ENCODE assay signal across 16 cellular contexts in genomic region chr12:53505555-53506449, GRCh38. TPM values are rescaled to one million over a fixed set of nuclear protein-coding genes. Genes with fewer than 3 reads are reported as not detected.
DNase-seq lines count a peak whose midpoint lies in the region; ATAC-seq and TF ChIP-seq lines count a peak whose summit lies in the region.
"Had no signal": no experiment of that assay in that cellular context is flagged by ENCODE, and none has a peak within 500 bp of the region (broad histone marks: within the 10 kb centered on the region; RNA-seq: fewer than 3 reads in every experiment).

No MANE protein-coding gene starts in this region.

- no peak overlapping the region for H3K4me3 ChIP-seq in subcutaneous abdominal adipose tissue (ENCODE audit: low read depth in 1 of 5, low read length in 5 of 5)
- H3K4me3 ChIP-seq: heart left ventricle had no signal

- peaks cover 0 to 53% (median 44%) of the 10 kb centered on the region in 5 donors for H3K36me3 ChIP-seq in subcutaneous abdominal adipose tissue (ENCODE audit: control insufficient read depth in 5 of 5, insufficient read depth in 5 of 5, low read length in 5 of 5)

- peak overlapping the region; percentile 79 for H3K27ac Mint-ChIP-seq in HFFc6
- H3K27ac Mint-ChIP-seq in activated T-helper 17 cell treated with anti-CD3 and anti-CD28 coated beads, Interleukin-2, amount 50 U/mL, for 72 hours = peak overlapping the region; percentile 62
- H3K27ac Mint-ChIP-seq: effector memory CD8-positive, alpha-beta T cell had no signal

- H3K27me3 ChIP-seq in subcutaneous abdominal adipose tissue (ENCODE audit: control insufficient read depth in 5 of 5, insufficient read depth in 4 of 5, low read length in 5 of 5) = no peaks in the 10 kb centered on the region
- H3K27me3 ChIP-seq: heart left ventricle had no signal

- H3K9ac ChIP-seq in subcutaneous abdominal adipose tissue (ENCODE audit: low read length in 5 of 5) = peak overlapping the region in 2 of 5 donors; percentile 56 to 71

- H3K9me3 ChIP-seq in subcutaneous abdominal adipose tissue (ENCODE audit: control insufficient read depth in 5 of 5, low read length in 5 of 5) = no peaks in the 10 kb centered on the region
- H3K9me3 ChIP-seq: heart left ventricle had no signal

- ATAC-seq in activated T-helper 17 cell treated with anti-CD3 and anti-CD28 coated beads, Interleukin-2, amount 50 U/mL, for 72 hours (replicated peaks) = no peak
- ATAC-seq in HG03039 (IDR thresholded peaks at IDR 0.05; ENCODE audit: unreplicated experiment) = no peak
- ATAC-seq in HG03135 (IDR thresholded peaks at IDR 0.05; ENCODE audit: unreplicated experiment) = no peak
- ATAC-seq: effector memory CD8-positive, alpha-beta T cell; HCT116; heart left ventricle; right cardiac atrium; stimulated activated naive CD8-positive, alpha-beta T cell treated with anti-CD3 and anti-CD28 coated beads, Interleukin-15, amount 100 ng/mL, for 72 hours had no signal

- peak overlapping the region; percentile 29 for H3K27ac ChIP-seq in subcutaneous abdominal adipose tissue (ENCODE audit: low read depth, low read length)

- TF ChIP-seq CTCF in HFFc6 (IDR thresholded peaks at IDR 0.05) = no peak

- peaks cover 8 to 44% (median 39%) of the 10 kb centered on the region in 5 donors for H3K4me1 ChIP-seq in subcutaneous abdominal adipose tissue (ENCODE audit: control insufficient read depth in 5 of 5, insufficient read depth in 5 of 5, low read length in 5 of 5)

- H3K27me3 Mint-ChIP-seq in HFFc6 (ENCODE audit: insufficient read depth) = peaks cover 5% of the 10 kb centered on the region
- H3K27me3 Mint-ChIP-seq in activated T-helper 17 cell treated with anti-CD3 and anti-CD28 coated beads, Interleukin-2, amount 50 U/mL, for 72 hours = no peaks in the 10 kb centered on the region
- H3K27me3 Mint-ChIP-seq: effector memory CD8-positive, alpha-beta T cell; naive B cell; stimulated activated naive CD8-positive, alpha-beta T cell treated with anti-CD3 and anti-CD28 coated beads, Interleukin-15, amount 100 ng/mL, for 72 hours had no signal

- peaks cover 15% of the 10 kb centered on the region for H3K36me3 Mint-ChIP-seq in HFFc6 (ENCODE audit: low read depth)
- peaks cover 33% of the 10 kb centered on the region for H3K36me3 Mint-ChIP-seq in activated T-helper 17 cell treated with anti-CD3 and anti-CD28 coated beads, Interleukin-2, amount 50 U/mL, for 72 hours (ENCODE audit: low read depth)

- H3K4me1 Mint-ChIP-seq in HFFc6 (ENCODE audit: low read depth) = peaks cover 38% of the 10 kb centered on the region
- H3K4me1 Mint-ChIP-seq in activated T-helper 17 cell treated with anti-CD3 and anti-CD28 coated beads, Interleukin-2, amount 50 U/mL, for 72 hours = peaks cover 10% of the 10 kb centered on the region

- H3K9me3 Mint-ChIP-seq in HFFc6 = no peaks in the 10 kb centered on the region
- H3K9me3 Mint-ChIP-seq in activated T-helper 17 cell treated with anti-CD3 and anti-CD28 coated beads, Interleukin-2, amount 50 U/mL, for 72 hours = no peaks in the 10 kb centered on the region
- H3K9me3 Mint-ChIP-seq: effector memory CD8-positive, alpha-beta T cell; naive B cell; stimulated activated naive CD8-positive, alpha-beta T cell treated with anti-CD3 and anti-CD28 coated beads, Interleukin-15, amount 100 ng/mL, for 72 hours had no signal

- DNase-seq in HFFc6 (peak; percentile 39), islet precursor cell (peak; percentile 56), NCI-H510A treated with DMSO at 0.1 percent for 48 hours (lab: John Stamatoyannopoulos, UW) (no peak)
- DNase-seq: activated T-cell treated with anti-CD3 and anti-CD28 coated beads, Interleukin-2, amount 50 U/mL, for 1 hour; COR-L47; effector memory CD8-positive, alpha-beta T cell; heart left ventricle; naive B cell; NCI-H2227 treated with DMSO at 0.1 percent for 48 hours; stimulated activated naive CD8-positive, alpha-beta T cell treated with anti-CD3 and anti-CD28 coated beads, Interleukin-15, amount 100 ng/mL, for 72 hours had no signal

- H3K4me3 Mint-ChIP-seq in HFFc6 = no peak overlapping the region
- H3K4me3 Mint-ChIP-seq in activated T-helper 17 cell treated with anti-CD3 and anti-CD28 coated beads, Interleukin-2, amount 50 U/mL, for 72 hours = no peak overlapping the region
- H3K4me3 Mint-ChIP-seq: effector memory CD8-positive, alpha-beta T cell had no signal

RNA-seq across cellular contexts. Expression of gene NPFF, which starts 1.5 kb away (rescaled TPM):
- total RNA-seq in HFFc6 (2021; fragmentation: NEBNext Ultra II Directional; extraction: Animal tissue kit (Norgen Biotek cat#: 25700)) = not detected
- total RNA-seq in activated T-helper 17 cell treated with anti-CD3 and anti-CD28 coated beads, Interleukin-2, amount 50 U/mL, for 72 hours = not detected
- total RNA-seq: heart left ventricle, right cardiac atrium had no signal

RNA-seq across cellular contexts. Expression of gene TARBP2, which starts 4.7 kb away (rescaled TPM):
- 10 to 100 TPM; 35.1 to 41.7 (median 37.1) TPM for total RNA-seq in HFFc6 (2021; fragmentation: NEBNext Ultra II Directional; extraction: Animal tissue kit (Norgen Biotek cat#: 25700))
- total RNA-seq in activated T-helper 17 cell treated with anti-CD3 and anti-CD28 coated beads, Interleukin-2, amount 50 U/mL, for 72 hours = 10 to 100 TPM; 21.7 to 44.0 TPM

RNA-seq across cellular contexts. Expression of gene MAP3K12, which starts 6.5 kb away (rescaled TPM):
- total RNA-seq in HFFc6 (2021; fragmentation: NEBNext Ultra II Directional; extraction: Animal tissue kit (Norgen Biotek cat#: 25700)) = 10 to 100 TPM; 21.2 to 26.5 (median 23.5) TPM
- 10 to 100 TPM; 18.2 to 20.4 TPM for total RNA-seq in activated T-helper 17 cell treated with anti-CD3 and anti-CD28 coated beads, Interleukin-2, amount 50 U/mL, for 72 hours

RNA-seq across cellular contexts. Expression of gene PCBP2, which starts 53.9 kb away (rescaled TPM):
- 100 to 1,000 TPM; 763 to 969 (median 874) TPM for total RNA-seq in HFFc6 (2021; fragmentation: NEBNext Ultra II Directional; extraction: Animal tissue kit (Norgen Biotek cat#: 25700))
- total RNA-seq in activated T-helper 17 cell treated with anti-CD3 and anti-CD28 coated beads, Interleukin-2, amount 50 U/mL, for 72 hours = 100 to 1,000 TPM; 763 to 862 TPM
